9 cellular contexts compared by ENCODE assay signal in the genomic region with DNA sequence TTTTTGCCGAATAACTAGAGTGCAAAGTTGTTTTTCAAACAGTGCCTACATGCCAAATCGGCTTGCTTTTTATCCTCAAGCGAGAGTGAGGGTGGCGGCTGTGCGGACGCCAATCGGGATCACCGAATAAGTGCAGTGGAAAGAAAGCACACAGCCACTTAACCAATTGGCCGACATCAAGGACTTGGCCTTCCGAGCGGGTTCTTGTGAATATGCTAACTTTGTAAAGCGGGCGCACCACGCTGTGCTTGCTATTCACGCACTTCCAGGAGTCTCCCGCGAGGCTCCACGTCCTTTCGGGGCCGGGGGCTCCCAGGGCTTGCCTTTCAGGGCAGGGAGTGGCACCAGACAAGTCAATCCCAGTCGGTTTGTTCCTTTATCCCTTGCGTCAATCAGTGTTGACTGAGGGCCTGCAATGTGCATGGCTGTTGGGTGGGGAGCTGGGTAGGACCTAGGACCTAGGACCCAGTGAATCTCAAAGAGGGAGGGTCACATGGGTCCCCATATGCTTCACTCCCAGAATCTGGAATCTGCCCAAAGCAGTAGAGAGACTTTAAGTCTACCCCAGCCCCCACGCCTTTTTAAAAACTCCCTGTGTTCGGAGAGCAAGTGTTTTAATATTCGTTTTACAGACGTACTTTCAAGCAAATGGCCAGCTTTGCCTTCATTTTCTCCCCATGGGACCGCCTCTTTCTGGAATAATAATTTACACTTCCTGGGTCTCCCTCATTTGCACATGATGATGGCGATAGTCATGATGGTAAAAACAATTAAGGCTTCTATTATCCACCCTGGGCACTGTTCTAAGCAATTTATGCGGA. TPM values are rescaled to one million over a fixed set of nuclear protein-coding genes. Genes with fewer than 3 reads are reported as not detected.
DNase-seq lines count a peak whose midpoint lies in the region; ATAC-seq, FAIRE-seq and TF ChIP-seq lines count a peak whose summit lies in the region.
"Had no signal": no experiment of that assay in that cellular context is flagged by ENCODE, and none has a peak within 500 bp of the region (broad histone marks: within the 10 kb centered on the region; RNA-seq: fewer than 3 reads in every experiment).

No MANE protein-coding gene starts in this region.

- no peak for TF ChIP-seq CTCF in HepG2 (CRISPR knock-in tag; IDR thresholded peaks at IDR 0.05)
- TF ChIP-seq CTCF in thoracic aorta (IDR thresholded peaks at IDR 0.05), result no peak

- CTCF ChIA-PET in HepG2 (lab: Yijun Ruan, JAX; ENCODE audit: low intra/inter-chr PET ratio, low total read pairs), result interaction anchor here (1.5 kb wide), 1 partner anchor 211 kb away, joined by 3 read pairs; no protein-coding TSS in a partner anchor

- ATAC-seq in HepG2 (peak; percentile 5), thoracic aorta (ENCODE audit: insufficient number of reproducible peaks, low FRiP score, low read depth) (no peak), GM18858 (IDR thresholded peaks at IDR 0.05; ENCODE audit: unreplicated experiment) (no peak)

- no peak for TF ChIP-seq EP300 in HepG2 (IDR thresholded peaks at IDR 0.05; ENCODE audit: low read depth in 2 of 2, low read length in 2 of 2)
- TF ChIP-seq EP300 in HepG2 (CRISPR knock-in tag; IDR thresholded peaks at IDR 0.05; ENCODE audit: borderline replicate concordance), result no peak

- no peak for FAIRE-seq in HepG2 (lab: Jason Lieb, UNC)
- FAIRE-seq: islet of Langerhans had no signal

- no TSS peak for BruUV-seq in HepG2 (replicated peaks; lab: Mats Ljungman, UMichigan)

- H3K27ac ChIP-seq in HepG2 (ENCODE audit: extremely low read length, insufficient read depth, low read length) (no peak overlapping the region), thoracic aorta (peak overlapping the region; percentile 92 to 95), Karpas-422 (ENCODE audit: low read length) (no peak overlapping the region)

- H3K4me2 ChIP-seq in HepG2 (ENCODE audit: low read depth, low read length), result peak overlapping the region; percentile 83
- no peak overlapping the region for H3K4me2 ChIP-seq in Karpas-422 (ENCODE audit: low read depth, low read length, poor library complexity, severe bottlenecking)

- H2AFZ ChIP-seq in HepG2 (ENCODE audit: low read length) (no peak overlapping the region), Karpas-422 (ENCODE audit: low read length) (no peak overlapping the region)

- H3K9me2 ChIP-seq in Karpas-422 (replicated peaks; ENCODE audit: insufficient read depth, low read length), result no peaks in the 10 kb centered on the region

- H3K9ac ChIP-seq in HepG2 (ENCODE audit: insufficient read depth, low read depth, low read length) (peak overlapping the region; percentile 24; the same call in 1 of the 2 replicates), Karpas-422 (ENCODE audit: low read length) (no peak overlapping the region)

- H3K9me3 ChIP-seq in HepG2 (ENCODE audit: low read length) (no peaks in the 10 kb centered on the region), thoracic aorta (no peaks in the 10 kb centered on the region), Karpas-422 (ENCODE audit: low read length) (no peaks in the 10 kb centered on the region)

- in situ Hi-C loops in HepG2 (cut with HindIII; ENCODE audit: extremely low pct_ligation_motif_present, low pct_unique_long_range_greater_than_20kb), result loop anchor here (10.0 kb wide), 1 partner anchor 210 kb away; no protein-coding TSS in a partner anchor

- no peak for TF ChIP-seq RAD21 in HepG2 (CRISPR knock-in tag; IDR thresholded peaks at IDR 0.05)

- intact Hi-C loops in HepG2 (cut with micrococcal nuclease; ENCODE audit: unreplicated experiment), result loop anchor here (5.0 to 10.0 kb wide), 2 partner anchors 107 to 180 kb away; a partner anchor contains a TSS

- H4K20me1 ChIP-seq in HepG2 (ENCODE audit: insufficient read depth, low read length) (no peaks in the 10 kb centered on the region), Karpas-422 (ENCODE audit: insufficient read depth, low read depth, low read length) (no peaks in the 10 kb centered on the region)

- H3K4me1 ChIP-seq in HepG2 (ENCODE audit: insufficient read depth, low read length) (peaks cover 27% of the 10 kb centered on the region), thoracic aorta (ENCODE audit: control insufficient read depth in 1 of 2, low read depth in 2 of 2) (peaks cover 2 to 33% of the 10 kb centered on the region in 2 donors), Karpas-422 (ENCODE audit: low read length) (no peaks in the 10 kb centered on the region)

- H3K27me3 ChIP-seq in HepG2 (ENCODE audit: control insufficient read depth in 1 of 2, insufficient read depth in 2 of 2, low read length in 2 of 2) (peaks cover 19 to 53% of the 10 kb centered on the region in 2 experiments), thoracic aorta (replicated peaks; ENCODE audit: insufficient read depth) (no peaks in the 10 kb centered on the region), Karpas-422 (ENCODE audit: low read length) (no peaks in the 10 kb centered on the region)

- peak; percentile 21 for DNase-seq in AG08396 (ENCODE audit: low spot score)
- peak; percentile 25 for DNase-seq in HT-29 (ENCODE audit: low spot score)
- DNase-seq in cerebellar cortex (ENCODE audit: low spot score), result peak; percentile 97
- DNase-seq in HepG2 (ENCODE audit: low spot score), result no peak
- DNase-seq in thoracic aorta (ENCODE audit: low spot score), result no peak
- DNase-seq in Karpas-422, result no peak
- no peak for DNase-seq in AML-193 (lab: John Stamatoyannopoulos, UW)

- POLR2A ChIA-PET in HepG2 (lab: Yijun Ruan, JAX), result interaction anchor here (1.3 kb wide), 1 partner anchor 182 kb away, joined by 3 read pairs; a partner anchor contains a TSS

- no peak for TF ChIP-seq POLR2A in HepG2 (IDR thresholded peaks at IDR 0.05; ENCODE audit: insufficient read depth in 1 of 2, low read depth in 2 of 2, low read length in 2 of 2)

- WGBS in HepG2 (ENCODE audit: low lambda C conversion rate), result 48% methylated on average over 13 of the region's 29 CpGs

- H3K79me2 ChIP-seq in HepG2 (ENCODE audit: insufficient read depth, low read length), result no peaks in the 10 kb centered on the region
- H3K79me2 ChIP-seq in Karpas-422 (ENCODE audit: low read length), result no peaks in the 10 kb centered on the region

- H3K4me3 ChIP-seq in HepG2 (replicated peaks in 1 of 3; ENCODE audit: insufficient read depth in 1 of 3, low read depth in 2 of 3, low read length in 3 of 3), result peak overlapping the region; percentile 54 to 75 (median 68); a peak in 5 of 6 replicates
- H3K4me3 ChIP-seq in thoracic aorta, result peak overlapping the region; percentile 88
- H3K4me3 ChIP-seq in Karpas-422 (ENCODE audit: low read length), result no peak overlapping the region

- no peaks in the 10 kb centered on the region for H3K36me3 ChIP-seq in HepG2 (replicated peaks in 1 of 2; ENCODE audit: control insufficient read depth in 1 of 2, insufficient read depth in 2 of 2, low read length in 2 of 2)
- no peaks in the 10 kb centered on the region for H3K36me3 ChIP-seq in thoracic aorta
- H3K36me3 ChIP-seq in Karpas-422 (ENCODE audit: insufficient read depth, low read length), result no peaks in the 10 kb centered on the region

TF ChIP-seq in HepG2, 621 proteins besides CTCF, POLR2A, EP300 and RAD21 (continues in another document):
- TF ChIP-seq NFYB (CRISPR knock-in tag; IDR thresholded peaks at IDR 0.05) (0 out of 2 replicates have a peak, but pooled peaks have one; percentile 2), CBX2 (IDR thresholded peaks at IDR 0.05; ENCODE audit: low read depth, low read length) (0 out of 2 replicates have a peak, but pooled peaks have one; percentile 33), CBX2 (CRISPR knock-in tag; IDR thresholded peaks at IDR 0.05; ENCODE audit: low read depth) (no peak), IKZF4 (CRISPR knock-in tag; IDR thresholded peaks at IDR 0.05; ENCODE audit: borderline replicate concordance, low read depth, not compliant biosample characterization) (no peak), ASH2L (IDR thresholded peaks at IDR 0.05; ENCODE audit: insufficient read length, low read depth, low read length) (peak; percentile 8), ZFP1 (CRISPR knock-in tag; IDR thresholded peaks at IDR 0.05) (no peak), WIZ (CRISPR knock-in tag; IDR thresholded peaks at IDR 0.05) (no peak), ZKSCAN1 (IDR thresholded peaks at IDR 0.05; ENCODE audit: low read length) (no peak), PITX1 (CRISPR knock-in tag; IDR thresholded peaks at IDR 0.05) (no peak), ZNF564 (CRISPR knock-in tag; IDR thresholded peaks at IDR 0.05) (no peak)
- TF ChIP-seq, protein P1, sequence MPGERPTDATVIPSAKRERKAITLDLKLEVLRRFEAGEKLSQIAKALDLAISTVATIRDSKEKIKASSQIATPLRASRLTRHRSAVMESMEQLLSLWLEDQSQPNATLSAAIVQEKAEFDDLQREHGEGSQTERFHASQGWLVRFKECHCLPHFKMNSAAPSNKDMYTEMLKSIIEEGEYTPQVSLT (CRISPR knock-in tag; IDR thresholded peaks at IDR 0.05; ENCODE audit: borderline replicate concordance, low read depth), result no peak

RNA-seq across cellular contexts. Expression of a gene that starts 2.0 kb away (rescaled TPM):
- total RNA-seq in HT-29 (2014; rRNA removed; shearing (Covaris generic)), result not detected in 2 replicates
- 0.22 and 0.27 TPM in 2 replicates for total RNA-seq in HepG2 (2016; rRNA removed; fragmentation: Illumina TruSeq; extraction: Trizol)
- total RNA-seq in HepG2 (2016; cell fraction: cytosol; rRNA removed; fragmentation: Illumina TruSeq; extraction: Trizol; ENCODE audit: low read depth), result 0.10 TPM in 1 of 2 replicates, not detected in the other
- total RNA-seq in HepG2 (2016; cell fraction: insoluble cytoplasmic fraction; rRNA removed; fragmentation: Illumina TruSeq; extraction: Trizol), result 0.18 and 0.26 TPM in 2 replicates
- total RNA-seq in HepG2 (2016; cell fraction: membrane; rRNA removed; fragmentation: Illumina TruSeq; extraction: Trizol), result 0.17 and 0.25 TPM in 2 replicates
- 0.19 and 0.50 TPM in 2 replicates for total RNA-seq in HepG2 (2016; cell fraction: nucleus; rRNA removed; fragmentation: Illumina TruSeq; extraction: Trizol)
- polyA plus RNA-seq in HepG2 (2011; rRNA removed), result 0.26 and 0.38 TPM in 2 replicates
- polyA plus RNA-seq in HepG2 (2011; cell fraction: cytosol; rRNA removed), result 0.11 and 0.26 TPM in 2 replicates
- 0.16 and 0.28 TPM in 2 replicates for polyA plus RNA-seq in HepG2 (2011; cell fraction: nucleus; rRNA removed)
- polyA plus RNA-seq in HepG2 (2012), result 0.17 and 0.43 TPM in 2 replicates
- polyA plus RNA-seq in HepG2 (2016; cell fraction: cytosol; fragmentation: Illumina TruSeq; extraction: Trizol; ENCODE audit: low read depth), result 0.01 and 0.02 TPM in 2 replicates
- 0.12 and 0.17 TPM in 2 replicates for polyA plus RNA-seq in HepG2 (2016; cell fraction: insoluble cytoplasmic fraction; fragmentation: Illumina TruSeq; extraction: Trizol; ENCODE audit: low read depth)
- polyA plus RNA-seq in HepG2 (2016; cell fraction: membrane; fragmentation: Illumina TruSeq; extraction: Trizol; ENCODE audit: low read depth), result 0.05 and 0.13 TPM in 2 replicates
- polyA plus RNA-seq in HepG2 (2016; cell fraction: nucleus; fragmentation: Illumina TruSeq; extraction: Trizol; ENCODE audit: insufficient read depth, low read depth), result 0.21 and 0.28 TPM in 2 replicates
- polyA minus RNA-seq in HepG2 (2011; rRNA and poly(A)+ RNA removed; ENCODE audit: low replicate concordance), result 0.02 and 0.26 TPM in 2 replicates
- polyA minus RNA-seq in HepG2 (2011; cell fraction: cytosol; rRNA and poly(A)+ RNA removed), result 0.59 and 0.62 TPM in 2 replicates
- 0.90 and 0.99 TPM in 2 replicates for polyA minus RNA-seq in HepG2 (2011; cell fraction: nucleus; rRNA and poly(A)+ RNA removed)
- total RNA-seq in thoracic aorta, result 1 to 10 TPM; 3.1 to 3.5 TPM
- total RNA-seq in Karpas-422 (2014; rRNA removed; shearing (Covaris generic); ENCODE audit: low replicate concordance), result not detected in 2 replicates

Comparison
In these comparisons a context has a peak if more than half of its experiments do, and no peak if none do; other contexts are left out.
1. DNase-seq: peak in AG08396 (single experiment), HT-29 (single experiment) and cerebellar cortex (single experiment); none in HepG2 (single experiment), thoracic aorta (single experiment), Karpas-422 (single experiment) and AML-193 (0 of 2).
2. H3K27ac ChIP-seq: peak in thoracic aorta (2 of 2); none in HepG2 (single experiment) and Karpas-422 (single experiment).